Comparison of ENCODE assay signal across 2 cellular contexts in the genomic region with DNA sequence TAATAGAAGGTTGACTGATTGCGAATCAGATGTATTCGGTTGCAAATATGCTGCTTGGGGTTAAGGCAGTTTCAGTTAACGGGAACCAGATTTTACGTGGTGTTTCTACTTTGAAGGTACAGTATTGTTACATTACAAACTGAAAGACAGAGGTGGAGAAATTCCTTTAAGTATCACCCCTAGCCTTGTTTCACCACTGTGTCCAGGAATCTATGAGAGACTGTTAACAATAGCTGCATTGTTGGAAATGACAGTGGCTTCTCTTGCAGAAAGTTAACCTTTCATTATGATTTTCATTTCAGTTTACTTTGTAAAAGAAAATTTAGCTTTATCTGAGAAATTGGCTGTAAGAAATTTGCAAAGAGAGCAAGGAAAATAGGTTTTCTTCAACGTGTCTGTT.
TF ChIP-seq lines count a peak whose summit lies in the region.

No MANE protein-coding gene starts in this region.

TF ChIP-seq in GM23338, 12 proteins besides CTCF, POLR2A, EP300 and RAD21:
- no peak for TF ChIP-seq EZH2phosphoT487 (IDR thresholded peaks at IDR 0.05; ENCODE audit: unreplicated experiment)
- TF ChIP-seq JUNB (IDR thresholded peaks at IDR 0.05; ENCODE audit: unreplicated experiment) = no peak

TF ChIP-seq in WTC11, 78 proteins besides CTCF, POLR2A, EP300 and RAD21:
- no peak for TF ChIP-seq ZNF219 (CRISPR knock-in tag; IDR thresholded peaks at IDR 0.05; ENCODE audit: borderline replicate concordance)
- TF ChIP-seq, protein P1, sequence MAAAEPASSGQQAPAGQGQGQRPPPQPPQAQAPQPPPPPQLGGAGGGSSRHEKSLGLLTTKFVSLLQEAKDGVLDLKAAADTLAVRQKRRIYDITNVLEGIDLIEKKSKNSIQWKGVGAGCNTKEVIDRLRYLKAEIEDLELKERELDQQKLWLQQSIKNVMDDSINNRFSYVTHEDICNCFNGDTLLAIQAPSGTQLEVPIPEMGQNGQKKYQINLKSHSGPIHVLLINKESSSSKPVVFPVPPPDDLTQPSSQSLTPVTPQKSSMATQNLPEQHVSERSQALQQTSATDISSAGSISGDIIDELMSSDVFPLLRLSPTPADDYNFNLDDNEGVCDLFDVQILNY (CRISPR knock-in tag; IDR thresholded peaks at IDR 0.05) = no peak
- TF ChIP-seq, protein P2, sequence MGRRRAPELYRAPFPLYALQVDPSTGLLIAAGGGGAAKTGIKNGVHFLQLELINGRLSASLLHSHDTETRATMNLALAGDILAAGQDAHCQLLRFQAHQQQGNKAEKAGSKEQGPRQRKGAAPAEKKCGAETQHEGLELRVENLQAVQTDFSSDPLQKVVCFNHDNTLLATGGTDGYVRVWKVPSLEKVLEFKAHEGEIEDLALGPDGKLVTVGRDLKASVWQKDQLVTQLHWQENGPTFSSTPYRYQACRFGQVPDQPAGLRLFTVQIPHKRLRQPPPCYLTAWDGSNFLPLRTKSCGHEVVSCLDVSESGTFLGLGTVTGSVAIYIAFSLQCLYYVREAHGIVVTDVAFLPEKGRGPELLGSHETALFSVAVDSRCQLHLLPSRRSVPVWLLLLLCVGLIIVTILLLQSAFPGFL (CRISPR knock-in tag; IDR thresholded peaks at IDR 0.05; ENCODE audit: borderline replicate concordance) = no peak
- TF ChIP-seq MYBL2 (CRISPR knock-in tag; IDR thresholded peaks at IDR 0.05) = no peak
- no peak for TF ChIP-seq ZNF232 (CRISPR knock-in tag; IDR thresholded peaks at IDR 0.05)
- TF ChIP-seq SP1 (CRISPR knock-in tag; conservative IDR thresholded peaks at IDR 0.05) = no peak
- no peak for TF ChIP-seq GABPB1 (CRISPR knock-in tag; IDR thresholded peaks at IDR 0.05)
- no peak for TF ChIP-seq OVOL2 (CRISPR knock-in tag; IDR thresholded peaks at IDR 0.05; ENCODE audit: borderline replicate concordance)
- no peak for TF ChIP-seq CREB1 (CRISPR knock-in tag; IDR thresholded peaks at IDR 0.05)
- TF ChIP-seq, protein P3, sequence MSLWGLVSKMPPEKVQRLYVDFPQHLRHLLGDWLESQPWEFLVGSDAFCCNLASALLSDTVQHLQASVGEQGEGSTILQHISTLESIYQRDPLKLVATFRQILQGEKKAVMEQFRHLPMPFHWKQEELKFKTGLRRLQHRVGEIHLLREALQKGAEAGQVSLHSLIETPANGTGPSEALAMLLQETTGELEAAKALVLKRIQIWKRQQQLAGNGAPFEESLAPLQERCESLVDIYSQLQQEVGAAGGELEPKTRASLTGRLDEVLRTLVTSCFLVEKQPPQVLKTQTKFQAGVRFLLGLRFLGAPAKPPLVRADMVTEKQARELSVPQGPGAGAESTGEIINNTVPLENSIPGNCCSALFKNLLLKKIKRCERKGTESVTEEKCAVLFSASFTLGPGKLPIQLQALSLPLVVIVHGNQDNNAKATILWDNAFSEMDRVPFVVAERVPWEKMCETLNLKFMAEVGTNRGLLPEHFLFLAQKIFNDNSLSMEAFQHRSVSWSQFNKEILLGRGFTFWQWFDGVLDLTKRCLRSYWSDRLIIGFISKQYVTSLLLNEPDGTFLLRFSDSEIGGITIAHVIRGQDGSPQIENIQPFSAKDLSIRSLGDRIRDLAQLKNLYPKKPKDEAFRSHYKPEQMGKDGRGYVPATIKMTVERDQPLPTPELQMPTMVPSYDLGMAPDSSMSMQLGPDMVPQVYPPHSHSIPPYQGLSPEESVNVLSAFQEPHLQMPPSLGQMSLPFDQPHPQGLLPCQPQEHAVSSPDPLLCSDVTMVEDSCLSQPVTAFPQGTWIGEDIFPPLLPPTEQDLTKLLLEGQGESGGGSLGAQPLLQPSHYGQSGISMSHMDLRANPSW (CRISPR knock-in tag; conservative IDR thresholded peaks at IDR 0.05; ENCODE audit: low read depth) = no peak
- TF ChIP-seq TCF7 (CRISPR knock-in tag; IDR thresholded peaks at IDR 0.05; ENCODE audit: low read depth) = no peak
- TF ChIP-seq, protein P4, sequence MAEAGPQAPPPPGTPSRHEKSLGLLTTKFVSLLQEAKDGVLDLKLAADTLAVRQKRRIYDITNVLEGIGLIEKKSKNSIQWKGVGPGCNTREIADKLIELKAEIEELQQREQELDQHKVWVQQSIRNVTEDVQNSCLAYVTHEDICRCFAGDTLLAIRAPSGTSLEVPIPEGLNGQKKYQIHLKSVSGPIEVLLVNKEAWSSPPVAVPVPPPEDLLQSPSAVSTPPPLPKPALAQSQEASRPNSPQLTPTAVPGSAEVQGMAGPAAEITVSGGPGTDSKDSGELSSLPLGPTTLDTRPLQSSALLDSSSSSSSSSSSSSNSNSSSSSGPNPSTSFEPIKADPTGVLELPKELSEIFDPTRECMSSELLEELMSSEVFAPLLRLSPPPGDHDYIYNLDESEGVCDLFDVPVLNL (CRISPR knock-in tag; IDR thresholded peaks at IDR 0.05; ENCODE audit: borderline replicate concordance, low read depth) = no peak
- TF ChIP-seq JUN (CRISPR knock-in tag; IDR thresholded peaks at IDR 0.05) = no peak
- TF ChIP-seq TEAD4 (CRISPR knock-in tag; IDR thresholded peaks at IDR 0.05) = no peak
- no peak for TF ChIP-seq TEAD1 (CRISPR knock-in tag; IDR thresholded peaks at IDR 0.05)
- TF ChIP-seq NFE2L1 (CRISPR knock-in tag; IDR thresholded peaks at IDR 0.05) = no peak
TF ChIP-seq in WTC11: peak in this region for 0.
